Comparison of ENCODE assay signal across 25 cellular contexts in the genomic region with DNA sequence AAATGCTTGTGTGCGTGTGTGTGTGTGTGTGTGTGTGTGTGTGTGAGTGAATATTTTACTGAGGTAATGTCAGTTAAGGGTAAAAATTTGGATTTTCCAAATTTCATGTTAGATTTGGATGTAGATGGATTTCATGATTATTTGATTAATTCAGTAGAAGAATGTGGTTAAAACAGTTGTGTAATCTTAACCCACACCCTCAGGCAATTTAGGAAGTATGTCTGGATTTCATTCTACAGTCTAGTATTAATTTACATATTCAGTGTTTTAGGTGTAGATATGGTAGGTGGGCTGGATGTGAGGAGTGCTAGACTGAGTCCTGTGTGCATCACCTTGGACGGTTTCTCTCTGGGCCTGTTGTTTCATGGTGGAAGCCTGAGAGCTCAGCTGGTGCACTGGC.
"Had no signal": no experiment of that assay in that cellular context is flagged by ENCODE, and none has a peak within 500 bp of the region (broad histone marks: within the 10 kb centered on the region; RNA-seq: fewer than 3 reads in every experiment).

No MANE protein-coding gene starts in this region.

- H3K27ac ChIP-seq: epithelial cell of prostate, gastroesophageal sphincter, ovary, sigmoid colon, thoracic aorta, uterus had no signal

- H3K27me3 ChIP-seq: gastroesophageal sphincter, ovary, sigmoid colon, uterus had no signal

- H3K4me1 ChIP-seq: gastroesophageal sphincter, sigmoid colon, uterus had no signal

- H3K36me3 ChIP-seq: gastroesophageal sphincter, ovary, sigmoid colon, thoracic aorta, uterus had no signal

- DNase-seq: activated CD4-positive, alpha-beta memory T cell treated with anti-CD3 and anti-CD28 coated beads for 36 hours; activated CD4-positive, alpha-beta T cell treated with anti-CD3 and anti-CD28 coated beads, Interleukin-2, amount 10 ng/mL, durations not matched to agents 24 days and 14 days; activated CD4-positive, CD25-positive, alpha-beta regulatory T cell treated with anti-CD3 and anti-CD28 coated beads, Interleukin-2, amount 50 U/mL, for 72 hours; activated CD8-positive, alpha-beta memory T cell treated with anti-CD3 and anti-CD28 coated beads, Interleukin-2, amount 50 U/mL, for 4 hours; activated effector memory CD4-positive, alpha-beta T cell treated with anti-CD3 and anti-CD28 coated beads, Interleukin-2, amount 50 U/mL, for 16 hours; activated naive CD4-positive, alpha-beta T cell treated with anti-CD3 and anti-CD28 coated beads for 36 hours; activated naive CD8-positive, alpha-beta T cell treated with anti-CD3 and anti-CD28 coated beads, Interleukin-2, amount 10 ng/mL, durations not matched to agents 7 days and 5 days; activated T-cell treated with anti-CD3 and anti-CD28 coated beads, Interleukin-2, amount 50 U/mL, for 1 hour; amniotic stem cell; central memory CD4-positive, alpha-beta T cell; effector CD4-positive, alpha-beta T cell; head of caudate nucleus; hippocampal formation; immature natural killer cell; naive B cell; ovary; retina; sigmoid colon; small intestine; stimulated activated CD4-positive, alpha-beta T cell treated with anti-CD3 and anti-CD28 coated beads, Interleukin-4, amount 100 ng/mL, for 24 hours; uterus had no signal

- H3K4me3 ChIP-seq: gastroesophageal sphincter, ovary, sigmoid colon, thoracic aorta, uterus had no signal

- H3K9me3 ChIP-seq: ovary, sigmoid colon, thoracic aorta, uterus had no signal

- FAIRE-seq: astrocyte, small intestine had no signal
